Comparison of ENCODE assay signal across 31 cellular contexts in the genomic region with DNA sequence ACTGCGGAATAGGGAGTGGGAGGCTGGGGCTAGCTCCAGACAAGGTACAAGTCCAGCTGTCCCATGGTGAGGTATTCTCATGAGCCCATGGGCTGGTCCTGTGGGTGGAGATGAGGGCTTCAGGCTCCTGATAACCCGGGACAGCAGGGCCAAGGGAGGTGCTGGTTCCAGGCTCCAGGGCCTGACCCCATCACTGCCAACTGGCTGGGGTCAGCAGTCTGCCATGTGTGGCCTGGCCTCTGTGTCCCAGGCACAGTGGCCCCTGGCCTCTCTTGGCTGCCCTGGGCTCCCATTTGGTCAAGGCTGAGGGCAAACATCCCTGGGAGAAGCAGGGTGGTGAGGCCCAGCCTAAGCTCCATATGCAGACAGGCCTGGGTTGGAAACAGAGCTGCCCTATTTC. TPM values are rescaled to one million over a fixed set of nuclear protein-coding genes. Genes with fewer than 3 reads are reported as not detected.
"Had no signal": no experiment of that assay in that cellular context is flagged by ENCODE, and none has a peak within 500 bp of the region (broad histone marks: within the 10 kb centered on the region; RNA-seq: fewer than 3 reads in every experiment).

No MANE protein-coding gene starts in this region.

- ATAC-seq: activated CD8-positive, alpha-beta T cell treated with anti-CD3 and anti-CD28 coated beads for 36 hours; activated T-cell treated with anti-CD3 and anti-CD28 coated beads, Interleukin-2, amount 50 U/mL, for 72 hours; activated T-helper 17 cell treated with anti-CD3 and anti-CD28 coated beads, Interleukin-2, amount 50 U/mL, for 72 hours; Right ventricle myocardium inferior had no signal

- H3K9me3 ChIP-seq: ascending aorta had no signal

- H3K27me3 ChIP-seq: ascending aorta, cardiac muscle cell had no signal

- H3K4me3 ChIP-seq: ascending aorta, cardiac muscle cell, PC-9 had no signal

- H3K9ac ChIP-seq: KMS-11 had no signal

- H3K4me2 ChIP-seq: KMS-11, PC-9 had no signal

- H2AFZ ChIP-seq: PC-9 had no signal

- H3K4me1 ChIP-seq: ascending aorta had no signal

- DNase-seq: activated CD4-positive, alpha-beta T cell treated with anti-CD3 and anti-CD28 coated beads, Interleukin-2, amount 10 ng/mL, durations not matched to agents 24 days and 14 days; activated CD4-positive, alpha-beta T cell treated with anti-CD3 and anti-CD28 coated beads, Interleukin-2, amount 50 U/mL, for 4 hours; activated CD8-positive, alpha-beta T cell treated with anti-CD3 and anti-CD28 coated beads for 36 hours; activated gamma-delta T cell; activated naive CD4-positive, alpha-beta T cell treated with Interleukin-2 at 50 U/mL for 16 hours; activated naive CD8-positive, alpha-beta T cell treated with anti-CD3 and anti-CD28 coated beads, Interleukin-2, amount 10 ng/mL, durations not matched to agents 7 days and 5 days; activated T-cell treated with anti-CD3 and anti-CD28 coated beads, Interleukin-2, amount 50 U/mL, for 1 hour; activated T-cell treated with anti-CD3 and anti-CD28 coated beads, Interleukin-2, amount 50 U/mL, for 72 hours; amygdala; MM.1S; MV-4-11; NCI-H1092; NCI-H1436 treated with DMSO at 0.1 percent for 48 hours; NCI-H1694 treated with DMSO at 0.1 percent for 48 hours; NCI-H2029; NCI-H345; NCI-H524 treated with DMSO at 0.1 percent for 48 hours; NCI-H748 treated with DMSO at 0.1 percent for 48 hours; PC-9; SIG-M5 had no signal

- H3K36me3 ChIP-seq: ascending aorta, cardiac muscle cell had no signal

- H3K27ac ChIP-seq: ascending aorta, cardiac muscle cell, KMS-11, PC-9, RWPE1 had no signal

RNA-seq across cellular contexts. Expression of gene OXER1, which starts 1.0 kb away (rescaled TPM):
- total RNA-seq: activated CD8-positive, alpha-beta memory T cell treated with anti-CD3 and anti-CD28 coated beads for 36 hours; activated naive CD8-positive, alpha-beta T cell treated with anti-CD3 and anti-CD28 coated beads, Interleukin-2, amount 10 ng/mL, durations not matched to agents 7 days and 5 days; NCI-H460; OCI-LY7; PC-9; SK-MEL-5 had no signal

RNA-seq across cellular contexts. Expression of gene HAAO, which starts 27.5 kb away (rescaled TPM):
- total RNA-seq: LHCN-M2, NCI-H460, OCI-LY7, PC-9, SK-MEL-5 had no signal
